23 cellular contexts compared by ENCODE assay signal in genomic region chr2:84678214-84678613, GRCh38.
"Had no signal": no experiment of that assay in that cellular context is flagged by ENCODE, and none has a peak within 500 bp of the region (broad histone marks: within the 10 kb centered on the region; RNA-seq: fewer than 3 reads in every experiment).

No MANE protein-coding gene starts in this region.

- H3K4me1 Mint-ChIP-seq: mesothelial cell of epicardium, naive B cell had no signal

- H3K4me3 ChIP-seq: coronary artery, dorsolateral prefrontal cortex, esophagus squamous epithelium, gastrocnemius medialis, heart right ventricle, left lung, lower lobe of right lung, mucosa of descending colon had no signal

- H3K36me3 Mint-ChIP-seq: mesothelial cell of epicardium, naive B cell had no signal

- DNase-seq: dermis blood vessel endothelial cell; dorsolateral prefrontal cortex; effector CD4-positive, alpha-beta T cell; effector memory CD4-positive, alpha-beta T cell; erythroblast; esophagus squamous epithelium; foreskin fibroblast; foreskin melanocyte; gastrocnemius medialis; glutamatergic neuron; head of caudate nucleus; heart right ventricle; hippocampal formation; left cardiac atrium; left lung; left ventricle myocardium superior; lower lobe of right lung; mesenchymal stem cell; mucosa of descending colon; naive B cell had no signal

- ATAC-seq: esophagus mucosa, gastrocnemius medialis, heart right ventricle, left cardiac atrium, left lung, left ventricle myocardium superior, lower lobe of right lung, mucosa of descending colon had no signal

- H3K4me3 Mint-ChIP-seq: mesothelial cell of epicardium, naive B cell had no signal

- H3K9me3 Mint-ChIP-seq: mesothelial cell of epicardium, naive B cell had no signal

- H3K27ac Mint-ChIP-seq: mesothelial cell of epicardium had no signal
